In the genomic region with DNA sequence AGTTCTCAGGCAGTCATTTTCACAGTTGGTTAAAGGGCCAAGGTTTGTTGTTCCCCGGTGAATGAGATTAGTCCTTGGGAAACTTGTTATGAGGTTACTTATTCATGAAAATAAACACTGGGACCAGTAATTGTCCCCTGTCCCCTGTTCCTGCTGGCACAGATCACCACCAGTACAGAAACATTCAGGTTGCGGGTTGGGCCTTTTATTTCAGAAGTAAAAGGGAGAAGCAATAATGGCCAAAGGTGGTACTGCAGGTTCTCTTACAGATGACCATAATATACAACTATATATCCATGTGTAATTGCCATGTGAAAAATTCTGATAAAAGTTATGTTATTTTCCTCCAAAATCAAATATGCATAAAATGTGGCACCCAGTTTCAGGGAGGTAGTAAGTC, we compare ENCODE assay signal across 24 cellular contexts.
DNase-seq lines count a peak whose midpoint lies in the region; ATAC-seq and TF ChIP-seq lines count a peak whose summit lies in the region.
"Had no signal": no experiment of that assay in that cellular context is flagged by ENCODE, and none has a peak within 500 bp of the region (broad histone marks: within the 10 kb centered on the region; RNA-seq: fewer than 3 reads in every experiment).

No MANE protein-coding gene starts in this region.

- H3K36me3 Mint-ChIP-seq in progenitor cell of endocrine pancreas (ENCODE audit: insufficient read depth) = no peaks in the 10 kb centered on the region
- H3K36me3 Mint-ChIP-seq: activated naive CD8-positive, alpha-beta T cell; naive thymus-derived CD8-positive, alpha-beta T cell had no signal

- H3K4me1 ChIP-seq in RWPE2 (ENCODE audit: insufficient read depth, poor library complexity, severe bottlenecking) = no peaks in the 10 kb centered on the region
- H3K4me1 ChIP-seq: HAP-1, left lung had no signal

- no peak overlapping the region for H3K4me3 ChIP-seq in RWPE2 (ENCODE audit: severe bottlenecking)
- H3K4me3 ChIP-seq: dorsolateral prefrontal cortex, HAP-1, left lung, ovary, SK-N-MC had no signal

- no peak for ATAC-seq in RWPE2 (ENCODE audit: low read depth)
- no peak for ATAC-seq in GM18505 (IDR thresholded peaks at IDR 0.05; ENCODE audit: unreplicated experiment)
- no peak for ATAC-seq in GM21515 (IDR thresholded peaks at IDR 0.05; ENCODE audit: unreplicated experiment)
- ATAC-seq: left lung; naive thymus-derived CD8-positive, alpha-beta T cell; T-helper 17 cell had no signal

- no peaks in the 10 kb centered on the region for H3K27me3 Mint-ChIP-seq in progenitor cell of endocrine pancreas
- H3K27me3 Mint-ChIP-seq: activated naive CD8-positive, alpha-beta T cell; CD4-positive, alpha-beta T cell; central memory CD8-positive, alpha-beta T cell; T-helper 17 cell had no signal

- peaks cover 6% of the 10 kb centered on the region for H3K9me3 Mint-ChIP-seq in progenitor cell of endocrine pancreas (ENCODE audit: low read depth)

- H3K9me3 ChIP-seq in RWPE2 (ENCODE audit: severe bottlenecking) = no peaks in the 10 kb centered on the region
- H3K9me3 ChIP-seq: HAP-1, left lung, ovary had no signal

- DNase-seq in DMS53 (lab: John Stamatoyannopoulos, UW) (peak; percentile 17), DMS53 treated with DMSO at 0.1 percent for 48 hours (lab: John Stamatoyannopoulos, UW; ENCODE audit: unreplicated experiment) (no peak), RWPE2 (ENCODE audit: low spot score) (no peak), iPS-NIHi11 (ENCODE audit: low spot score) (peak; percentile 26), progenitor cell of endocrine pancreas (ENCODE audit: low spot score, unreplicated experiment) (no peak), germinal center (ENCODE audit: low spot score) (no peak)
- DNase-seq: CD4-positive, alpha-beta T cell; DMS 273 treated with DMSO at 0.1 percent for 48 hours; dorsolateral prefrontal cortex; head of caudate nucleus; left lung; naive thymus-derived CD8-positive, alpha-beta T cell; NCI-H1436; NCI-H524; NK-92 treated with Interleukin-12 subunit alpha and Interleukin-12 subunit beta, amount 100 ng/mL, for 24 hours; ovary; T-helper 17 cell had no signal

- no peak for TF ChIP-seq POLR2A in GM18505 (IDR thresholded peaks at IDR 0.05; ENCODE audit: borderline replicate concordance, extremely low read depth, insufficient read depth, insufficient read length)

- H3K27ac ChIP-seq in RWPE2 (ENCODE audit: poor library complexity, severe bottlenecking) = no peak overlapping the region
- H3K27ac ChIP-seq: 22Rv1, dorsolateral prefrontal cortex, left lung, ovary, SK-N-MC had no signal

- no peak overlapping the region for H3K4me3 Mint-ChIP-seq in progenitor cell of endocrine pancreas (ENCODE audit: low read depth)
- H3K4me3 Mint-ChIP-seq: activated naive CD8-positive, alpha-beta T cell; CD4-positive, alpha-beta T cell; central memory CD8-positive, alpha-beta T cell; naive thymus-derived CD8-positive, alpha-beta T cell; T-helper 17 cell had no signal

- no peaks in the 10 kb centered on the region for H3K27me3 ChIP-seq in RWPE2 (ENCODE audit: insufficient read depth, poor library complexity, severe bottlenecking)
- H3K27me3 ChIP-seq: dorsolateral prefrontal cortex, left lung, ovary had no signal

- H3K36me3 ChIP-seq in RWPE2 (ENCODE audit: low read depth) = no peaks in the 10 kb centered on the region
- H3K36me3 ChIP-seq: HAP-1, left lung, ovary had no signal

- peaks cover 10% of the 10 kb centered on the region for H3K4me1 Mint-ChIP-seq in progenitor cell of endocrine pancreas (ENCODE audit: low read depth)
- H3K4me1 Mint-ChIP-seq: central memory CD8-positive, alpha-beta T cell; naive thymus-derived CD8-positive, alpha-beta T cell; T-helper 17 cell had no signal

- TF ChIP-seq CTCF in RWPE2 (IDR thresholded peaks at IDR 0.05; ENCODE audit: poor library complexity, severe bottlenecking) (peak; percentile 20), progenitor cell of endocrine pancreas (IDR thresholded peaks at IDR 0.05; ENCODE audit: unreplicated experiment) (peak; percentile 47)

- no peak overlapping the region for H3K27ac Mint-ChIP-seq in progenitor cell of endocrine pancreas
- H3K27ac Mint-ChIP-seq: activated naive CD8-positive, alpha-beta T cell; CD4-positive, alpha-beta T cell; naive thymus-derived CD8-positive, alpha-beta T cell; T-helper 17 cell had no signal

Comparison
In these comparisons a context has a peak if more than half of its experiments do, and no peak if none do; other contexts are left out.
1. DNase-seq: peak in DMS53 (single experiment) and iPS-NIHi11 (single experiment); none in DMS53 treated with DMSO at 0.1 percent for 48 hours (single experiment), RWPE2 (single experiment), progenitor cell of endocrine pancreas (single experiment) and germinal center (single experiment).